In the genomic region with DNA sequence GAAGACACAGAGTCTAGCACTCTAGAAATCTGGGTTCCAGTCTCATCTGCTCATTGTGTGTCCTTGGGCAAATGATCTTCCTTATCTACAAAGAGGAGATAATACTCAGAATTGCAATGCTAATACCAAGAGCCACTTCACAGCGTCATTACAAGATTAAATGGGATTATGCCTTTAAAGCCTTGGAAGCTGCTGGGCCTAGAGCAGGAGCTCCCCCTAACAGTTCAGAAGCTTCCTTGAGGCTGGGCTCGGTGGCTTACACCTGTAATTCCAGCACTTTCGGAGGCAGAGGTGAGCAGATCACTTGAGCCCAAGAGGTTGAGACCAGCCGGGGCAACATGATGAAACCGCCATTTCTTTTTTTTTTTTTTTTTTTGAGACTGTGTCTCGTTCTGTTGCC, we compare ENCODE assay signal across 19 cellular contexts. TPM values are rescaled to one million over a fixed set of nuclear protein-coding genes. Genes with fewer than 3 reads are reported as not detected.
DNase-seq lines count a peak whose midpoint lies in the region; ATAC-seq, FAIRE-seq and TF ChIP-seq lines count a peak whose summit lies in the region.
"Had no signal": no experiment of that assay in that cellular context is flagged by ENCODE, and none has a peak within 500 bp of the region (broad histone marks: within the 10 kb centered on the region; RNA-seq: fewer than 3 reads in every experiment).

No MANE protein-coding gene starts in this region.

- no peaks in the 10 kb centered on the region for H3K27me3 Mint-ChIP-seq in memory B cell
- H3K27me3 Mint-ChIP-seq: CD4-positive, CD25-positive, alpha-beta regulatory T cell had no signal

- POLR2A ChIA-PET in HepG2 (lab: Yijun Ruan, JAX): interaction anchor here (0.6 to 4.0 kb wide), 5 partner anchors 27 to 81 kb away, joined by 3 to 66 read pairs (median 6); a partner anchor contains a TSS

- DNase-seq in HepG2 (ENCODE audit: low spot score) (no peak), right lobe of liver (no peak), NCI-H82 (lab: John Stamatoyannopoulos, UW) (peak; percentile 98), memory B cell (ENCODE audit: low spot score in 2 of 2) (no peak), iPS-NIHi7 (ENCODE audit: extremely low spot score) (no peak), NK-92 (lab: John Stamatoyannopoulos, UW; ENCODE audit: unreplicated experiment) (no peak)
- no peak for DNase-seq in stimulated activated CD4-positive, alpha-beta T cell treated with anti-CD3 and anti-CD28 coated beads, Interleukin-2, amount 100 ng/mL, for 24 hours
- DNase-seq: Caco-2; CD4-positive, CD25-positive, alpha-beta regulatory T cell; IMR-90; NCI-H1105 treated with DMSO at 0.1 percent for 48 hours; NCI-H1694 treated with DMSO at 0.1 percent for 48 hours; NCI-H2107; NCI-H345; NCI-H69 had no signal

- peaks cover 43% of the 10 kb centered on the region for H3K4me1 ChIP-seq in HepG2 (ENCODE audit: insufficient read depth, low read length)
- no peaks in the 10 kb centered on the region for H3K4me1 ChIP-seq in right lobe of liver
- H3K4me1 ChIP-seq: A549 had no signal

- no peaks in the 10 kb centered on the region for H3K36me3 Mint-ChIP-seq in memory B cell
- H3K36me3 Mint-ChIP-seq: CD4-positive, CD25-positive, alpha-beta regulatory T cell had no signal

- no peak overlapping the region for H3K9ac ChIP-seq in HepG2 (ENCODE audit: insufficient read depth, low read depth, low read length)

- no peak overlapping the region for H3K4me3 ChIP-seq in HepG2 (replicated peaks in 1 of 3; ENCODE audit: insufficient read depth in 1 of 3, low read depth in 2 of 3, low read length in 3 of 3)
- H3K4me3 ChIP-seq in right lobe of liver: no peak overlapping the region
- H3K4me3 ChIP-seq: A549 had no signal

- no TSS peak for BruUV-seq in HepG2 (replicated peaks; lab: Mats Ljungman, UMichigan)

- no peak overlapping the region for H3K27ac Mint-ChIP-seq in memory B cell

- CTCF ChIA-PET in HepG2 (lab: Yijun Ruan, JAX; ENCODE audit: low intra/inter-chr PET ratio, low total read pairs): no interaction called here

- intact Hi-C loops in HepG2 (cut with micrococcal nuclease; ENCODE audit: unreplicated experiment) (no loop called here), right lobe of liver (cut with DNase I) (no loop called here)

- in situ Hi-C loops in HepG2 (cut with HindIII; ENCODE audit: extremely low pct_ligation_motif_present, low pct_unique_long_range_greater_than_20kb): no loop called here

- no peak overlapping the region for H3K27ac ChIP-seq in HepG2 (ENCODE audit: extremely low read length, insufficient read depth, low read length)
- no peak overlapping the region for H3K27ac ChIP-seq in right lobe of liver
- H3K27ac ChIP-seq: A549 had no signal

- peak overlapping the region; percentile 8 for H3K4me3 Mint-ChIP-seq in memory B cell
- H3K4me3 Mint-ChIP-seq: CD4-positive, CD25-positive, alpha-beta regulatory T cell had no signal

- 29% methylated on average over 6 of the region's 6 CpGs for WGBS in HepG2 (ENCODE audit: low lambda C conversion rate)
- WGBS in right lobe of liver (ENCODE audit: insufficient coverage, low coverage, low lambda C conversion rate, missing lambda C conversion rate): 20% methylated on average over 1 of the region's 6 CpGs

- H3K9me3 ChIP-seq in HepG2 (ENCODE audit: low read length) (no peaks in the 10 kb centered on the region), right lobe of liver (no peaks in the 10 kb centered on the region)
- H3K9me3 ChIP-seq: A549, Caco-2 had no signal

- TF ChIP-seq POLR2A in HepG2 (IDR thresholded peaks at IDR 0.05; ENCODE audit: insufficient read depth in 1 of 2, low read depth in 2 of 2, low read length in 2 of 2) (no peak), right lobe of liver (IDR thresholded peaks at IDR 0.05) (no peak)

- H3K79me2 ChIP-seq in HepG2 (ENCODE audit: insufficient read depth, low read length): no peaks in the 10 kb centered on the region

- H3K9me3 Mint-ChIP-seq in memory B cell: no peaks in the 10 kb centered on the region
- H3K9me3 Mint-ChIP-seq: CD4-positive, CD25-positive, alpha-beta regulatory T cell had no signal

- TF ChIP-seq EP300 in HepG2 (IDR thresholded peaks at IDR 0.05; ENCODE audit: low read depth in 2 of 2, low read length in 2 of 2) (no peak), HepG2 (CRISPR knock-in tag; IDR thresholded peaks at IDR 0.05; ENCODE audit: borderline replicate concordance) (no peak)

- ATAC-seq in HepG2 (no peak), right lobe of liver (no peak), memory B cell (ENCODE audit: low read depth) (no peak)
- ATAC-seq: A549, Panc1 had no signal

- H4K20me1 ChIP-seq in HepG2 (ENCODE audit: insufficient read depth, low read length): no peaks in the 10 kb centered on the region

- TF ChIP-seq CTCF in HepG2 (CRISPR knock-in tag; IDR thresholded peaks at IDR 0.05) (0 out of 2 replicates have a peak, but pooled peaks have one; percentile 3), right lobe of liver (IDR thresholded peaks at IDR 0.05) (no peak)

- peak overlapping the region; percentile 49 for H3K4me2 ChIP-seq in HepG2 (ENCODE audit: low read depth, low read length)
- H3K4me2 ChIP-seq: A549 had no signal

- H3K4me1 Mint-ChIP-seq in memory B cell: peaks cover 30% of the 10 kb centered on the region

- H3K36me3 ChIP-seq in HepG2 (replicated peaks in 1 of 2; ENCODE audit: control insufficient read depth in 1 of 2, insufficient read depth in 2 of 2, low read length in 2 of 2): no peaks in the 10 kb centered on the region
- no peaks in the 10 kb centered on the region for H3K36me3 ChIP-seq in right lobe of liver

- FAIRE-seq in HepG2 (lab: Jason Lieb, UNC): no peak
- FAIRE-seq: A549, GM19239, H54 had no signal

- H2AFZ ChIP-seq in HepG2 (ENCODE audit: low read length): no peak overlapping the region

- TF ChIP-seq RAD21 in HepG2 (CRISPR knock-in tag; IDR thresholded peaks at IDR 0.05): no peak

- H3K27me3 ChIP-seq in HepG2 (ENCODE audit: control insufficient read depth in 1 of 2, insufficient read depth in 2 of 2, low read length in 2 of 2): peaks cover 0 to 2% of the 10 kb centered on the region in 2 experiments; a peak in 1 of 5 replicates
- H3K27me3 ChIP-seq in right lobe of liver: no peaks in the 10 kb centered on the region

RNA-seq across cellular contexts. Expression of a gene that starts 27.6 kb away (rescaled TPM):
- total RNA-seq in HepG2 (2016; rRNA removed; fragmentation: Illumina TruSeq; extraction: Trizol) (86.1 and 94.9 TPM in 2 replicates), right lobe of liver (10 to 100 TPM; 67.2 to 82.6 (median 73.6) TPM)
- 77.4 and 107 TPM in 2 replicates for total RNA-seq in HepG2 (2016; cell fraction: cytosol; rRNA removed; fragmentation: Illumina TruSeq; extraction: Trizol; ENCODE audit: low read depth)
- total RNA-seq in HepG2 (2016; cell fraction: insoluble cytoplasmic fraction; rRNA removed; fragmentation: Illumina TruSeq; extraction: Trizol): 86.7 and 87.8 TPM in 2 replicates
- 72.8 and 102 TPM in 2 replicates for total RNA-seq in HepG2 (2016; cell fraction: membrane; rRNA removed; fragmentation: Illumina TruSeq; extraction: Trizol)
- 32.5 and 36.8 TPM in 2 replicates for total RNA-seq in HepG2 (2016; cell fraction: nucleus; rRNA removed; fragmentation: Illumina TruSeq; extraction: Trizol)
- polyA plus RNA-seq in HepG2 (2011; rRNA removed): 45.2 and 45.3 TPM in 2 replicates
- 60.1 and 80.0 TPM in 2 replicates for polyA plus RNA-seq in HepG2 (2011; cell fraction: cytosol; rRNA removed)
- 24.9 and 30.3 TPM in 2 replicates for polyA plus RNA-seq in HepG2 (2011; cell fraction: nucleus; rRNA removed)
- 32.6 and 51.2 TPM in 2 replicates for polyA plus RNA-seq in HepG2 (2012)
- 104 and 131 TPM in 2 replicates for polyA plus RNA-seq in HepG2 (2016; cell fraction: cytosol; fragmentation: Illumina TruSeq; extraction: Trizol; ENCODE audit: low read depth)
- 99.5 and 113 TPM in 2 replicates for polyA plus RNA-seq in HepG2 (2016; cell fraction: insoluble cytoplasmic fraction; fragmentation: Illumina TruSeq; extraction: Trizol; ENCODE audit: low read depth)
- 79.5 and 101 TPM in 2 replicates for polyA plus RNA-seq in HepG2 (2016; cell fraction: membrane; fragmentation: Illumina TruSeq; extraction: Trizol; ENCODE audit: low read depth)
- 58.8 and 65.6 TPM in 2 replicates for polyA plus RNA-seq in HepG2 (2016; cell fraction: nucleus; fragmentation: Illumina TruSeq; extraction: Trizol; ENCODE audit: insufficient read depth, low read depth)
- 39.3 and 98.7 TPM in 2 replicates for polyA minus RNA-seq in HepG2 (2011; rRNA and poly(A)+ RNA removed; ENCODE audit: low replicate concordance)
- 20.1 and 31.3 TPM in 2 replicates for polyA minus RNA-seq in HepG2 (2011; cell fraction: cytosol; rRNA and poly(A)+ RNA removed)
- polyA minus RNA-seq in HepG2 (2011; cell fraction: nucleus; rRNA and poly(A)+ RNA removed): 8.5 and 11.1 TPM in 2 replicates

RNA-seq across cellular contexts. Expression of a gene that starts 34.7 kb away (rescaled TPM):
- 62.9 and 120 TPM in 2 replicates for total RNA-seq in HepG2 (2016; rRNA removed; fragmentation: Illumina TruSeq; extraction: Trizol)
- 32.1 and 33.8 TPM in 2 replicates for total RNA-seq in HepG2 (2016; cell fraction: cytosol; rRNA removed; fragmentation: Illumina TruSeq; extraction: Trizol; ENCODE audit: low read depth)
- 60.0 and 120 TPM in 2 replicates for total RNA-seq in HepG2 (2016; cell fraction: insoluble cytoplasmic fraction; rRNA removed; fragmentation: Illumina TruSeq; extraction: Trizol)
- 66.6 and 68.6 TPM in 2 replicates for total RNA-seq in HepG2 (2016; cell fraction: membrane; rRNA removed; fragmentation: Illumina TruSeq; extraction: Trizol)
- total RNA-seq in HepG2 (2016; cell fraction: nucleus; rRNA removed; fragmentation: Illumina TruSeq; extraction: Trizol): 104 and 128 TPM in 2 replicates
- polyA plus RNA-seq in HepG2 (2011; rRNA removed): 159 and 209 TPM in 2 replicates
- polyA plus RNA-seq in HepG2 (2011; cell fraction: cytosol; rRNA removed): 144 and 165 TPM in 2 replicates
- 113 and 131 TPM in 2 replicates for polyA plus RNA-seq in HepG2 (2011; cell fraction: nucleus; rRNA removed)
- 119 and 235 TPM in 2 replicates for polyA plus RNA-seq in HepG2 (2012)
- 34.6 and 34.8 TPM in 2 replicates for polyA plus RNA-seq in HepG2 (2016; cell fraction: cytosol; fragmentation: Illumina TruSeq; extraction: Trizol; ENCODE audit: low read depth)
- polyA plus RNA-seq in HepG2 (2016; cell fraction: insoluble cytoplasmic fraction; fragmentation: Illumina TruSeq; extraction: Trizol; ENCODE audit: low read depth): 74.0 and 78.9 TPM in 2 replicates
- polyA plus RNA-seq in HepG2 (2016; cell fraction: membrane; fragmentation: Illumina TruSeq; extraction: Trizol; ENCODE audit: low read depth): 51.1 and 55.4 TPM in 2 replicates
- polyA plus RNA-seq in HepG2 (2016; cell fraction: nucleus; fragmentation: Illumina TruSeq; extraction: Trizol; ENCODE audit: insufficient read depth, low read depth): 197 and 219 TPM in 2 replicates
- 282 and 502 TPM in 2 replicates for polyA minus RNA-seq in HepG2 (2011; rRNA and poly(A)+ RNA removed; ENCODE audit: low replicate concordance)
- 101 and 104 TPM in 2 replicates for polyA minus RNA-seq in HepG2 (2011; cell fraction: cytosol; rRNA and poly(A)+ RNA removed)
- polyA minus RNA-seq in HepG2 (2011; cell fraction: nucleus; rRNA and poly(A)+ RNA removed): 52.3 and 68.3 TPM in 2 replicates
- total RNA-seq in right lobe of liver: 1 to 10 TPM; 1.8 to 8.0 (median 4.4) TPM

RNA-seq across cellular contexts. Expression of a gene that starts 37.7 kb away (rescaled TPM):
- total RNA-seq in HepG2 (2016; rRNA removed; fragmentation: Illumina TruSeq; extraction: Trizol) (30.1 and 39.9 TPM in 2 replicates), right lobe of liver (10 to 100 TPM; 33.5 to 54.4 (median 47.8) TPM)
- 7.4 and 8.7 TPM in 2 replicates for total RNA-seq in HepG2 (2016; cell fraction: cytosol; rRNA removed; fragmentation: Illumina TruSeq; extraction: Trizol; ENCODE audit: low read depth)
- 30.9 and 34.3 TPM in 2 replicates for total RNA-seq in HepG2 (2016; cell fraction: insoluble cytoplasmic fraction; rRNA removed; fragmentation: Illumina TruSeq; extraction: Trizol)
- total RNA-seq in HepG2 (2016; cell fraction: membrane; rRNA removed; fragmentation: Illumina TruSeq; extraction: Trizol): 22.3 and 27.4 TPM in 2 replicates
- 30.0 and 36.8 TPM in 2 replicates for total RNA-seq in HepG2 (2016; cell fraction: nucleus; rRNA removed; fragmentation: Illumina TruSeq; extraction: Trizol)
- 28.3 and 30.2 TPM in 2 replicates for polyA plus RNA-seq in HepG2 (2011; rRNA removed)
- polyA plus RNA-seq in HepG2 (2011; cell fraction: cytosol; rRNA removed): 19.6 and 22.6 TPM in 2 replicates
- 21.7 and 24.1 TPM in 2 replicates for polyA plus RNA-seq in HepG2 (2011; cell fraction: nucleus; rRNA removed)
- polyA plus RNA-seq in HepG2 (2012): 33.6 and 34.8 TPM in 2 replicates
- polyA plus RNA-seq in HepG2 (2016; cell fraction: cytosol; fragmentation: Illumina TruSeq; extraction: Trizol; ENCODE audit: low read depth): 1.4 and 1.7 TPM in 2 replicates
- polyA plus RNA-seq in HepG2 (2016; cell fraction: insoluble cytoplasmic fraction; fragmentation: Illumina TruSeq; extraction: Trizol; ENCODE audit: low read depth): 17.7 and 24.1 TPM in 2 replicates
- 3.9 and 5.5 TPM in 2 replicates for polyA plus RNA-seq in HepG2 (2016; cell fraction: membrane; fragmentation: Illumina TruSeq; extraction: Trizol; ENCODE audit: low read depth)
- 28.8 and 32.3 TPM in 2 replicates for polyA plus RNA-seq in HepG2 (2016; cell fraction: nucleus; fragmentation: Illumina TruSeq; extraction: Trizol; ENCODE audit: insufficient read depth, low read depth)
- polyA minus RNA-seq in HepG2 (2011; rRNA and poly(A)+ RNA removed; ENCODE audit: low replicate concordance): 33.9 and 80.3 TPM in 2 replicates
- polyA minus RNA-seq in HepG2 (2011; cell fraction: cytosol; rRNA and poly(A)+ RNA removed): 28.8 and 37.8 TPM in 2 replicates
- polyA minus RNA-seq in HepG2 (2011; cell fraction: nucleus; rRNA and poly(A)+ RNA removed): 41.6 and 55.4 TPM in 2 replicates
